ENCODE assay signal across 27 cellular contexts in the genomic region with DNA sequence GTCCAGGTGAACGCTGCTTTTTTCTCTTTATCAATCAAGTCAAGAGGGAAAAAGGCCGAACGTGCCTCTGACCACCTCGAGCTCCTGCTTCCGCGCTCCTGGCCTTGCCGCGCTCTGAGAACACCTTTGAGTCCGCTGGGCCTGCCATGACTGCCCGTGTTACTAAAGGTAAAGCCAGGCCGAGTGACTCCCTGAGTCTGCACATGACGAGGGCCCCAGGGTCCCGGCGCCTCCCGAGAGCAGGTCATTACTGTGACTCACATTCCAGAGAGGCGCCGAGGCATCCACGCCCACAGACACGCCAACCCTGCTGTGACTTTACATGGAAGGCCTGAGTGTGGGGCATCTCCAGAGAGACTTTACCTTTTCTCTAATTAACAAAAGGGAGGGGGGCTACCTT. TPM values are rescaled to one million over a fixed set of nuclear protein-coding genes. Genes with fewer than 3 reads are reported as not detected.
DNase-seq lines count a peak whose midpoint lies in the region; ATAC-seq, FAIRE-seq and TF ChIP-seq lines count a peak whose summit lies in the region.
"Had no signal": no experiment of that assay in that cellular context is flagged by ENCODE, and none has a peak within 500 bp of the region (broad histone marks: within the 10 kb centered on the region; RNA-seq: fewer than 3 reads in every experiment).

No MANE protein-coding gene starts in this region.

- H3K4me1 ChIP-seq in right lobe of liver = no peaks in the 10 kb centered on the region
- no peaks in the 10 kb centered on the region for H3K4me1 ChIP-seq in HepG2 (ENCODE audit: insufficient read depth, low read length)
- H3K4me1 ChIP-seq in endodermal cell (ENCODE audit: control insufficient read depth, insufficient read depth, low read length) = no peaks in the 10 kb centered on the region
- H3K4me1 ChIP-seq in ovary (ENCODE audit: insufficient read depth) = no peaks in the 10 kb centered on the region
- no peaks in the 10 kb centered on the region for H3K4me1 ChIP-seq in uterus
- H3K4me1 ChIP-seq: body of pancreas, heart right ventricle, upper lobe of right lung had no signal

- no TSS peak for BruUV-seq in HepG2 (replicated peaks; lab: Mats Ljungman, UMichigan)

- H3K36me3 Mint-ChIP-seq in endodermal cell (ENCODE audit: low read depth) = peaks cover 44% of the 10 kb centered on the region

- no peaks in the 10 kb centered on the region for H3K79me2 ChIP-seq in HepG2 (ENCODE audit: insufficient read depth, low read length)

- no peak overlapping the region for H3K4me2 ChIP-seq in HepG2 (ENCODE audit: low read depth, low read length)
- H3K4me2 ChIP-seq: BLaER1, PC-9 had no signal

- H3K9ac ChIP-seq in HepG2 (ENCODE audit: insufficient read depth, low read depth, low read length) (no peak overlapping the region), endodermal cell (ENCODE audit: extremely low read depth, low read length, poor library complexity, severe bottlenecking) (no peak overlapping the region)
- H3K9ac ChIP-seq: BLaER1 had no signal

- TF ChIP-seq RAD21 in HepG2 (CRISPR knock-in tag; IDR thresholded peaks at IDR 0.05) = no peak

- ATAC-seq in right lobe of liver = peak in 1 of 4 donors; percentile 33
- no peak for ATAC-seq in HepG2
- ATAC-seq in GM18520 (IDR thresholded peaks at IDR 0.05; ENCODE audit: unreplicated experiment) = no peak
- ATAC-seq: body of pancreas; stimulated activated effector memory CD8-positive, alpha-beta T cell treated with anti-CD3 and anti-CD28 coated beads, Interleukin-12 subunit alpha, Interleukin-12 subunit beta, amount 100 ng/mL, for 72 hours had no signal

- H3K9me3 ChIP-seq in right lobe of liver (peaks cover 0 to 3% (median 0%) of the 10 kb centered on the region in 4 donors), HepG2 (ENCODE audit: low read length) (peaks cover 7% of the 10 kb centered on the region; the same call in 1 of the 2 replicates), endodermal cell (ENCODE audit: control insufficient read depth, low read length) (peaks cover 40% of the 10 kb centered on the region), ovary (no peaks in the 10 kb centered on the region), uterus (no peaks in the 10 kb centered on the region)
- H3K9me3 ChIP-seq: upper lobe of right lung had no signal

- H3K27me3 ChIP-seq in right lobe of liver (no peaks in the 10 kb centered on the region), HepG2 (ENCODE audit: control insufficient read depth in 1 of 2, insufficient read depth in 2 of 2, low read length in 2 of 2) (no peaks in the 10 kb centered on the region), endodermal cell (ENCODE audit: control insufficient read depth, insufficient read depth, low read length, poor library complexity, severe bottlenecking) (no peaks in the 10 kb centered on the region), ovary (no peaks in the 10 kb centered on the region), uterus (no peaks in the 10 kb centered on the region)
- H3K27me3 ChIP-seq: BLaER1, body of pancreas, heart right ventricle, upper lobe of right lung had no signal

- peak; percentile 15 to 40 (median 39) for DNase-seq in right lobe of liver
- no peak for DNase-seq in HepG2 (ENCODE audit: low spot score)
- peak; percentile 32 for DNase-seq in endodermal cell
- DNase-seq in ovary = peak; percentile 5 to 33 (median 15)
- DNase-seq in uterus = peak; percentile 9 to 10
- no peak for DNase-seq in NK-92 (lab: John Stamatoyannopoulos, UW; ENCODE audit: unreplicated experiment)
- no peak for DNase-seq in retina
- DNase-seq: activated CD4-positive, alpha-beta T cell treated with anti-CD3 and anti-CD28 coated beads, Interleukin-2, amount 50 U/mL, for 48 hours; dermis blood vessel endothelial cell; HCEC 1CT; heart right ventricle; Karpas-422; NCI-H1417; NCI-H2029 treated with DMSO at 0.1 percent for 48 hours; NCI-H2227 treated with DMSO at 0.1 percent for 48 hours; NCI-H526 treated with DMSO at 0.1 percent for 48 hours; PC-9; SHP77; T-helper 2 cell had no signal

- no peak for TF ChIP-seq CTCF in right lobe of liver (IDR thresholded peaks at IDR 0.05)
- no peak for TF ChIP-seq CTCF in HepG2 (CRISPR knock-in tag; IDR thresholded peaks at IDR 0.05)
- no peak for TF ChIP-seq CTCF in endodermal cell (conservative IDR thresholded peaks at IDR 0.05)
- TF ChIP-seq CTCF in ovary (IDR thresholded peaks at IDR 0.05) = no peak
- no peak for TF ChIP-seq CTCF in uterus (IDR thresholded peaks at IDR 0.05)

- in situ Hi-C loops in HepG2 (cut with HindIII; ENCODE audit: extremely low pct_ligation_motif_present, low pct_unique_long_range_greater_than_20kb) = no loop called here

- FAIRE-seq in HepG2 (lab: Jason Lieb, UNC) = no peak
- FAIRE-seq: frontal cortex had no signal

- H3K27ac Mint-ChIP-seq in endodermal cell = no peak overlapping the region
- H3K27ac Mint-ChIP-seq: memory B cell; stimulated activated effector memory CD8-positive, alpha-beta T cell treated with anti-CD3 and anti-CD28 coated beads, Interleukin-12 subunit alpha, Interleukin-12 subunit beta, amount 100 ng/mL, for 72 hours had no signal

- POLR2A ChIA-PET in HepG2 (lab: Yijun Ruan, JAX) = no interaction called here

- peaks cover 0 to 62% (median 23%) of the 10 kb centered on the region in 4 donors for H3K36me3 ChIP-seq in right lobe of liver
- H3K36me3 ChIP-seq in HepG2 (replicated peaks in 1 of 2; ENCODE audit: control insufficient read depth in 1 of 2, insufficient read depth in 2 of 2, low read length in 2 of 2) = peaks cover 13 to 81% of the 10 kb centered on the region in 2 experiments
- peaks cover 95% of the 10 kb centered on the region for H3K36me3 ChIP-seq in endodermal cell (ENCODE audit: control insufficient read depth, insufficient read depth, low read length)
- no peaks in the 10 kb centered on the region for H3K36me3 ChIP-seq in ovary
- H3K36me3 ChIP-seq in uterus = no peaks in the 10 kb centered on the region

- no peak overlapping the region for H3K4me3 Mint-ChIP-seq in endodermal cell
- H3K4me3 Mint-ChIP-seq: memory B cell; neural crest cell; stimulated activated effector memory CD8-positive, alpha-beta T cell treated with anti-CD3 and anti-CD28 coated beads, Interleukin-12 subunit alpha, Interleukin-12 subunit beta, amount 100 ng/mL, for 72 hours had no signal

- H3K4me3 ChIP-seq in right lobe of liver (no peak overlapping the region), HepG2 (replicated peaks in 1 of 3; ENCODE audit: insufficient read depth in 1 of 3, low read depth in 2 of 3, low read length in 3 of 3) (no peak overlapping the region), endodermal cell (ENCODE audit: low read length) (no peak overlapping the region), ovary (no peak overlapping the region), uterus (no peak overlapping the region)
- H3K4me3 ChIP-seq: BLaER1, body of pancreas, heart right ventricle, PC-9, upper lobe of right lung had no signal

- TF ChIP-seq EP300 in HepG2 (IDR thresholded peaks at IDR 0.05; ENCODE audit: low read depth in 2 of 2, low read length in 2 of 2) (no peak), HepG2 (CRISPR knock-in tag; IDR thresholded peaks at IDR 0.05; ENCODE audit: borderline replicate concordance) (no peak), ovary (IDR thresholded peaks at IDR 0.05) (no peak)

- H4K20me1 ChIP-seq in HepG2 (ENCODE audit: insufficient read depth, low read length) = no peaks in the 10 kb centered on the region

- WGBS in right lobe of liver (ENCODE audit: insufficient coverage, low coverage, low lambda C conversion rate, missing lambda C conversion rate) = 92% methylated on average over 5 of the region's 19 CpGs
- 98% methylated on average over 10 of the region's 19 CpGs for WGBS in HepG2 (ENCODE audit: low lambda C conversion rate)
- WGBS in endodermal cell (ENCODE audit: insufficient coverage in 1 of 2, insufficient read length in 1 of 2), 2 experiments = 94 to 97% methylated on average over 19 of the region's 19 CpGs
- WGBS in ovary, 3 donors = 91 to 92% (median 92%) methylated on average over 19 of the region's 19 CpGs

- H3K9me3 Mint-ChIP-seq in endodermal cell = no peaks in the 10 kb centered on the region
- H3K9me3 Mint-ChIP-seq: memory B cell; neural crest cell; stimulated activated effector memory CD8-positive, alpha-beta T cell treated with anti-CD3 and anti-CD28 coated beads, Interleukin-12 subunit alpha, Interleukin-12 subunit beta, amount 100 ng/mL, for 72 hours had no signal

- TF ChIP-seq POLR2A in right lobe of liver (IDR thresholded peaks at IDR 0.05) (no peak), HepG2 (IDR thresholded peaks at IDR 0.05; ENCODE audit: insufficient read depth in 1 of 2, low read depth in 2 of 2, low read length in 2 of 2) (no peak), ovary (IDR thresholded peaks at IDR 0.05) (no peak), uterus (IDR thresholded peaks at IDR 0.05) (no peak)

- H3K27ac ChIP-seq in right lobe of liver (no peak overlapping the region), HepG2 (ENCODE audit: extremely low read length, insufficient read depth, low read length) (no peak overlapping the region), endodermal cell (ENCODE audit: low read depth, low read length) (no peak overlapping the region), ovary (no peak overlapping the region), uterus (no peak overlapping the region)
- H3K27ac ChIP-seq: BLaER1, body of pancreas, heart right ventricle, PC-9, upper lobe of right lung had no signal

- no peaks in the 10 kb centered on the region for H3K4me1 Mint-ChIP-seq in endodermal cell
- H3K4me1 Mint-ChIP-seq: memory B cell; neural crest cell; stimulated activated effector memory CD8-positive, alpha-beta T cell treated with anti-CD3 and anti-CD28 coated beads, Interleukin-12 subunit alpha, Interleukin-12 subunit beta, amount 100 ng/mL, for 72 hours had no signal

- intact Hi-C loops in right lobe of liver (cut with DNase I) = no loop called here
- intact Hi-C loops in HepG2 (cut with micrococcal nuclease; ENCODE audit: unreplicated experiment) = no loop called here
- intact Hi-C loops in ovary (cut with DNase I) = loop anchor here in 1 of 4 donors (5.0 kb wide), 2 partner anchors 49 to 329 kb away; no protein-coding TSS in a partner anchor
- intact Hi-C loops in uterus (cut with DNase I; ENCODE audit: low total_unique reads) = no loop called here

- H3K27me3 Mint-ChIP-seq in endodermal cell (ENCODE audit: insufficient read depth) = no peaks in the 10 kb centered on the region
- H3K27me3 Mint-ChIP-seq: memory B cell had no signal

- CTCF ChIA-PET in HepG2 (lab: Yijun Ruan, JAX; ENCODE audit: low intra/inter-chr PET ratio, low total read pairs) = no interaction called here

- H2AFZ ChIP-seq in HepG2 (ENCODE audit: low read length) = no peak overlapping the region
- H2AFZ ChIP-seq: PC-9 had no signal

RNA-seq across cellular contexts. Expression of a gene that starts 11.1 kb away (rescaled TPM):
- 10 to 100 TPM; 10.5 to 22.0 (median 13.7) TPM for total RNA-seq in right lobe of liver
- 9.8 and 24.0 TPM in 2 replicates for total RNA-seq in HepG2 (2016; rRNA removed; fragmentation: Illumina TruSeq; extraction: Trizol)
- total RNA-seq in HepG2 (2016; cell fraction: cytosol; rRNA removed; fragmentation: Illumina TruSeq; extraction: Trizol; ENCODE audit: low read depth) = 2.9 and 4.1 TPM in 2 replicates
- 8.5 and 20.1 TPM in 2 replicates for total RNA-seq in HepG2 (2016; cell fraction: insoluble cytoplasmic fraction; rRNA removed; fragmentation: Illumina TruSeq; extraction: Trizol)
- total RNA-seq in HepG2 (2016; cell fraction: membrane; rRNA removed; fragmentation: Illumina TruSeq; extraction: Trizol) = 7.7 and 7.9 TPM in 2 replicates
- 29.0 and 30.4 TPM in 2 replicates for total RNA-seq in HepG2 (2016; cell fraction: nucleus; rRNA removed; fragmentation: Illumina TruSeq; extraction: Trizol)
- polyA plus RNA-seq in HepG2 (2011; rRNA removed) = 21.7 and 22.8 TPM in 2 replicates
- polyA plus RNA-seq in HepG2 (2011; cell fraction: cytosol; rRNA removed) = 14.9 and 16.0 TPM in 2 replicates
- polyA plus RNA-seq in HepG2 (2011; cell fraction: nucleus; rRNA removed) = 67.0 and 84.3 TPM in 2 replicates
- polyA plus RNA-seq in HepG2 (2012) = 25.3 and 34.5 TPM in 2 replicates
- 3.3 and 3.7 TPM in 2 replicates for polyA plus RNA-seq in HepG2 (2016; cell fraction: cytosol; fragmentation: Illumina TruSeq; extraction: Trizol; ENCODE audit: low read depth)
- polyA plus RNA-seq in HepG2 (2016; cell fraction: insoluble cytoplasmic fraction; fragmentation: Illumina TruSeq; extraction: Trizol; ENCODE audit: low read depth) = 7.8 and 10.0 TPM in 2 replicates
- 6.3 and 6.9 TPM in 2 replicates for polyA plus RNA-seq in HepG2 (2016; cell fraction: membrane; fragmentation: Illumina TruSeq; extraction: Trizol; ENCODE audit: low read depth)
- 66.5 TPM in 2 replicates for polyA plus RNA-seq in HepG2 (2016; cell fraction: nucleus; fragmentation: Illumina TruSeq; extraction: Trizol; ENCODE audit: insufficient read depth, low read depth)
- 10.4 and 14.1 TPM in 2 replicates for polyA minus RNA-seq in HepG2 (2011; rRNA and poly(A)+ RNA removed; ENCODE audit: low replicate concordance)
- polyA minus RNA-seq in HepG2 (2011; cell fraction: cytosol; rRNA and poly(A)+ RNA removed) = 8.6 and 9.1 TPM in 2 replicates
- 22.9 and 23.1 TPM in 2 replicates for polyA minus RNA-seq in HepG2 (2011; cell fraction: nucleus; rRNA and poly(A)+ RNA removed)
- total RNA-seq in endodermal cell = 10 to 100 TPM; 49.0 to 73.3 TPM
- polyA plus RNA-seq in endodermal cell (2013, experiment 1 of 2) = 55.1 TPM
- polyA plus RNA-seq in endodermal cell (2013, experiment 2 of 2) = 46.9 TPM
- total RNA-seq in ovary = 10 to 100 TPM; 26.2 to 48.2 (median 40.1) TPM
- 10 to 100 TPM; 25.7 to 52.9 TPM for polyA plus RNA-seq in ovary
- total RNA-seq in uterus = 10 to 100 TPM in 3 of 4 donors, 1 to 10 TPM in 1; 6.2 to 49.7 (median 24.6) TPM

Comparison
In these comparisons a context has a peak if more than half of its experiments do, and no peak if none do; other contexts are left out.
1. DNase-seq: peak in right lobe of liver (3 of 3), endodermal cell (single experiment), ovary (5 of 5) and uterus (2 of 2); none in HepG2 (single experiment), NK-92 (single experiment) and retina (single experiment).